In the genomic region with DNA sequence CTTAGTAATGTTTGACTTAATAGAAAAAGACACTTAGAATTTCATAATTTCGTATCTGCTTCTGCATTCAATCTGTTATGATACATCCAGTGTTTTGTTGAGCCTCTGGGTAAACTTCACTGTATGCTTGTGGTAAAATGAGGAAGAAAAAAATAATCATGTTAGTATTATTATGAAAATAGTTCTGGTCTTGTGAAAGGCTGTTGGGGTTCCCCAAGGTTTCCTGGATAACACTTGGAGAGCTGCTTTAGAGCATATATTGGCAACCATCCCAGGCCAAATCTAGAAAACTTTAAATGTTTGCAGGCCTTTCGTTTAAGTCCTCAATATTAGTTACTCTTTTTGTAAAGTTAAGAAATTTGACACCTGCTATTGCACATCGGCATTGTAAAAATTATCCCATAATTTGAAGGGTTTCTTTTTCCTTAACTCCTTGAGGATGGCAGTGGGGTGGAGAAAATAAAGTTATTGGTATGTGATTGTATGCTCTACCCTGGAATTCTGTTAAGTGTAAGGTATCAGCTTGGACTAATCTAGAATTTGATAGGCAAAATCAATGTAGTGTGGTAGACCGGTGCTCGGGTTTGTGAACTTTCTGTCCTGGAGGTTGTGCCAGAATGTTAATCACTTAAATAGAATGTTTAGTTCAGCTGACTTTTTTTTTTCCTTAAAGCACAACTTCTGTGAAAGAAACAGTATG, we compare ENCODE assay signal across 1 cellular context.
TF ChIP-seq lines count a peak whose summit lies in the region.

No MANE protein-coding gene starts in this region.

TF ChIP-seq in K562, 482 proteins besides CTCF, POLR2A, EP300 and RAD21 (continued from another document):
- TF ChIP-seq, protein P1, sequence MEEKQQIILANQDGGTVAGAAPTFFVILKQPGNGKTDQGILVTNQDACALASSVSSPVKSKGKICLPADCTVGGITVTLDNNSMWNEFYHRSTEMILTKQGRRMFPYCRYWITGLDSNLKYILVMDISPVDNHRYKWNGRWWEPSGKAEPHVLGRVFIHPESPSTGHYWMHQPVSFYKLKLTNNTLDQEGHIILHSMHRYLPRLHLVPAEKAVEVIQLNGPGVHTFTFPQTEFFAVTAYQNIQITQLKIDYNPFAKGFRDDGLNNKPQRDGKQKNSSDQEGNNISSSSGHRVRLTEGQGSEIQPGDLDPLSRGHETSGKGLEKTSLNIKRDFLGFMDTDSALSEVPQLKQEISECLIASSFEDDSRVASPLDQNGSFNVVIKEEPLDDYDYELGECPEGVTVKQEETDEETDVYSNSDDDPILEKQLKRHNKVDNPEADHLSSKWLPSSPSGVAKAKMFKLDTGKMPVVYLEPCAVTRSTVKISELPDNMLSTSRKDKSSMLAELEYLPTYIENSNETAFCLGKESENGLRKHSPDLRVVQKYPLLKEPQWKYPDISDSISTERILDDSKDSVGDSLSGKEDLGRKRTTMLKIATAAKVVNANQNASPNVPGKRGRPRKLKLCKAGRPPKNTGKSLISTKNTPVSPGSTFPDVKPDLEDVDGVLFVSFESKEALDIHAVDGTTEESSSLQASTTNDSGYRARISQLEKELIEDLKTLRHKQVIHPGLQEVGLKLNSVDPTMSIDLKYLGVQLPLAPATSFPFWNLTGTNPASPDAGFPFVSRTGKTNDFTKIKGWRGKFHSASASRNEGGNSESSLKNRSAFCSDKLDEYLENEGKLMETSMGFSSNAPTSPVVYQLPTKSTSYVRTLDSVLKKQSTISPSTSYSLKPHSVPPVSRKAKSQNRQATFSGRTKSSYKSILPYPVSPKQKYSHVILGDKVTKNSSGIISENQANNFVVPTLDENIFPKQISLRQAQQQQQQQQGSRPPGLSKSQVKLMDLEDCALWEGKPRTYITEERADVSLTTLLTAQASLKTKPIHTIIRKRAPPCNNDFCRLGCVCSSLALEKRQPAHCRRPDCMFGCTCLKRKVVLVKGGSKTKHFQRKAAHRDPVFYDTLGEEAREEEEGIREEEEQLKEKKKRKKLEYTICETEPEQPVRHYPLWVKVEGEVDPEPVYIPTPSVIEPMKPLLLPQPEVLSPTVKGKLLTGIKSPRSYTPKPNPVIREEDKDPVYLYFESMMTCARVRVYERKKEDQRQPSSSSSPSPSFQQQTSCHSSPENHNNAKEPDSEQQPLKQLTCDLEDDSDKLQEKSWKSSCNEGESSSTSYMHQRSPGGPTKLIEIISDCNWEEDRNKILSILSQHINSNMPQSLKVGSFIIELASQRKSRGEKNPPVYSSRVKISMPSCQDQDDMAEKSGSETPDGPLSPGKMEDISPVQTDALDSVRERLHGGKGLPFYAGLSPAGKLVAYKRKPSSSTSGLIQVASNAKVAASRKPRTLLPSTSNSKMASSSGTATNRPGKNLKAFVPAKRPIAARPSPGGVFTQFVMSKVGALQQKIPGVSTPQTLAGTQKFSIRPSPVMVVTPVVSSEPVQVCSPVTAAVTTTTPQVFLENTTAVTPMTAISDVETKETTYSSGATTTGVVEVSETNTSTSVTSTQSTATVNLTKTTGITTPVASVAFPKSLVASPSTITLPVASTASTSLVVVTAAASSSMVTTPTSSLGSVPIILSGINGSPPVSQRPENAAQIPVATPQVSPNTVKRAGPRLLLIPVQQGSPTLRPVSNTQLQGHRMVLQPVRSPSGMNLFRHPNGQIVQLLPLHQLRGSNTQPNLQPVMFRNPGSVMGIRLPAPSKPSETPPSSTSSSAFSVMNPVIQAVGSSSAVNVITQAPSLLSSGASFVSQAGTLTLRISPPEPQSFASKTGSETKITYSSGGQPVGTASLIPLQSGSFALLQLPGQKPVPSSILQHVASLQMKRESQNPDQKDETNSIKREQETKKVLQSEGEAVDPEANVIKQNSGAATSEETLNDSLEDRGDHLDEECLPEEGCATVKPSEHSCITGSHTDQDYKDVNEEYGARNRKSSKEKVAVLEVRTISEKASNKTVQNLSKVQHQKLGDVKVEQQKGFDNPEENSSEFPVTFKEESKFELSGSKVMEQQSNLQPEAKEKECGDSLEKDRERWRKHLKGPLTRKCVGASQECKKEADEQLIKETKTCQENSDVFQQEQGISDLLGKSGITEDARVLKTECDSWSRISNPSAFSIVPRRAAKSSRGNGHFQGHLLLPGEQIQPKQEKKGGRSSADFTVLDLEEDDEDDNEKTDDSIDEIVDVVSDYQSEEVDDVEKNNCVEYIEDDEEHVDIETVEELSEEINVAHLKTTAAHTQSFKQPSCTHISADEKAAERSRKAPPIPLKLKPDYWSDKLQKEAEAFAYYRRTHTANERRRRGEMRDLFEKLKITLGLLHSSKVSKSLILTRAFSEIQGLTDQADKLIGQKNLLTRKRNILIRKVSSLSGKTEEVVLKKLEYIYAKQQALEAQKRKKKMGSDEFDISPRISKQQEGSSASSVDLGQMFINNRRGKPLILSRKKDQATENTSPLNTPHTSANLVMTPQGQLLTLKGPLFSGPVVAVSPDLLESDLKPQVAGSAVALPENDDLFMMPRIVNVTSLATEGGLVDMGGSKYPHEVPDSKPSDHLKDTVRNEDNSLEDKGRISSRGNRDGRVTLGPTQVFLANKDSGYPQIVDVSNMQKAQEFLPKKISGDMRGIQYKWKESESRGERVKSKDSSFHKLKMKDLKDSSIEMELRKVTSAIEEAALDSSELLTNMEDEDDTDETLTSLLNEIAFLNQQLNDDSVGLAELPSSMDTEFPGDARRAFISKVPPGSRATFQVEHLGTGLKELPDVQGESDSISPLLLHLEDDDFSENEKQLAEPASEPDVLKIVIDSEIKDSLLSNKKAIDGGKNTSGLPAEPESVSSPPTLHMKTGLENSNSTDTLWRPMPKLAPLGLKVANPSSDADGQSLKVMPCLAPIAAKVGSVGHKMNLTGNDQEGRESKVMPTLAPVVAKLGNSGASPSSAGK (IDR thresholded peaks at IDR 0.05): no peak
- TF ChIP-seq, protein P2, sequence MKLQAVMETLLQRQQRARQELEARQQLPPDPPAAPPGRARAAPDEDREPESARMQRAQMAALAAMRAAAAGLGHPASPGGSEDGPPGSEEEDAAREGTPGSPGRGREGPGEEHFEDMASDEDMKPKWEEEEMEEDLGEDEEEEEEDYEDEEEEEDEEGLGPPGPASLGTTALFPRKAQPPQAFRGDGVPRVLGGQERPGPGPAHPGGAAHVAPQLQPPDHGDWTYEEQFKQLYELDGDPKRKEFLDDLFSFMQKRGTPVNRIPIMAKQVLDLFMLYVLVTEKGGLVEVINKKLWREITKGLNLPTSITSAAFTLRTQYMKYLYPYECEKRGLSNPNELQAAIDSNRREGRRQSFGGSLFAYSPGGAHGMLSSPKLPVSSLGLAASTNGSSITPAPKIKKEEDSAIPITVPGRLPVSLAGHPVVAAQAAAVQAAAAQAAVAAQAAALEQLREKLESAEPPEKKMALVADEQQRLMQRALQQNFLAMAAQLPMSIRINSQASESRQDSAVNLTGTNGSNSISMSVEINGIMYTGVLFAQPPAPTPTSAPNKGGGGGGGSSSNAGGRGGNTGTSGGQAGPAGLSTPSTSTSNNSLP (IDR thresholded peaks at IDR 0.05; ENCODE audit: borderline replicate concordance, low read depth, low read length): no peak
- TF ChIP-seq ZFP1 (CRISPR knock-in tag; IDR thresholded peaks at IDR 0.05) (no peak), ZNF174 (CRISPR knock-in tag; IDR thresholded peaks at IDR 0.05) (no peak), BRD4 (IDR thresholded peaks at IDR 0.05) (no peak), NFIC (IDR thresholded peaks at IDR 0.05) (no peak), ZNF586 (CRISPR knock-in tag; conservative IDR thresholded peaks at IDR 0.05) (no peak), LEF1 (IDR thresholded peaks at IDR 0.05) (no peak), NFXL1 (CRISPR knock-in tag; IDR thresholded peaks at IDR 0.05) (no peak), CREM (IDR thresholded peaks at IDR 0.05; ENCODE audit: low read depth) (no peak), ZNF696 (CRISPR knock-in tag; conservative IDR thresholded peaks at IDR 0.05) (no peak)
- TF ChIP-seq, protein P3, sequence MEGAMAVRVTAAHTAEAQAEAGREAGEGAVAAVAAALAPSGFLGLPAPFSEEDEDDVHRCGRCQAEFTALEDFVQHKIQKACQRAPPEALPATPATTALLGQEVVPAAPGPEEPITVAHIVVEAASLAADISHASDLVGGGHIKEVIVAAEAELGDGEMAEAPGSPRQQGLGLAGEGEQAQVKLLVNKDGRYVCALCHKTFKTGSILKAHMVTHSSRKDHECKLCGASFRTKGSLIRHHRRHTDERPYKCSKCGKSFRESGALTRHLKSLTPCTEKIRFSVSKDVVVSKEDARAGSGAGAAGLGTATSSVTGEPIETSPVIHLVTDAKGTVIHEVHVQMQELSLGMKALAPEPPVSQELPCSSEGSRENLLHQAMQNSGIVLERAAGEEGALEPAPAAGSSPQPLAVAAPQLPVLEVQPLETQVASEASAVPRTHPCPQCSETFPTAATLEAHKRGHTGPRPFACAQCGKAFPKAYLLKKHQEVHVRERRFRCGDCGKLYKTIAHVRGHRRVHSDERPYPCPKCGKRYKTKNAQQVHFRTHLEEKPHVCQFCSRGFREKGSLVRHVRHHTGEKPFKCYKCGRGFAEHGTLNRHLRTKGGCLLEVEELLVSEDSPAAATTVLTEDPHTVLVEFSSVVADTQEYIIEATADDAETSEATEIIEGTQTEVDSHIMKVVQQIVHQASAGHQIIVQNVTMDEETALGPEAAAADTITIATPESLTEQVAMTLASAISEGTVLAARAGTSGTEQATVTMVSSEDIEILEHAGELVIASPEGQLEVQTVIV (CRISPR knock-in tag; IDR thresholded peaks at IDR 0.05; ENCODE audit: borderline replicate concordance): no peak
